In genomic region chr1:171676823-171677222, GRCh38 we compare ENCODE assay signal across 2 cellular contexts.
TF ChIP-seq lines count a peak whose summit lies in the region.

No MANE protein-coding gene starts in this region.

TF ChIP-seq in HepG2, 621 proteins besides CTCF, POLR2A, EP300 and RAD21:
- TF ChIP-seq ARNT (IDR thresholded peaks at IDR 0.05): no peak
- TF ChIP-seq MAFK (conservative IDR thresholded peaks at IDR 0.05 in 1 of 2, IDR thresholded peaks at IDR 0.05 in 1 of 2; ENCODE audit: low read length in 2 of 2): peak; percentile 46 to 51; a peak in 3 of 4 replicates
- 0 out of 2 replicates have a peak, but pooled peaks have one; percentile 12 for TF ChIP-seq MAFF (IDR thresholded peaks at IDR 0.05; ENCODE audit: low read depth, low read length)
- TF ChIP-seq ZNF513 (CRISPR knock-in tag; conservative IDR thresholded peaks at IDR 0.05): no peak
- TF ChIP-seq ARID2 (CRISPR knock-in tag; IDR thresholded peaks at IDR 0.05; ENCODE audit: borderline replicate concordance): no peak
- TF ChIP-seq, protein P1, sequence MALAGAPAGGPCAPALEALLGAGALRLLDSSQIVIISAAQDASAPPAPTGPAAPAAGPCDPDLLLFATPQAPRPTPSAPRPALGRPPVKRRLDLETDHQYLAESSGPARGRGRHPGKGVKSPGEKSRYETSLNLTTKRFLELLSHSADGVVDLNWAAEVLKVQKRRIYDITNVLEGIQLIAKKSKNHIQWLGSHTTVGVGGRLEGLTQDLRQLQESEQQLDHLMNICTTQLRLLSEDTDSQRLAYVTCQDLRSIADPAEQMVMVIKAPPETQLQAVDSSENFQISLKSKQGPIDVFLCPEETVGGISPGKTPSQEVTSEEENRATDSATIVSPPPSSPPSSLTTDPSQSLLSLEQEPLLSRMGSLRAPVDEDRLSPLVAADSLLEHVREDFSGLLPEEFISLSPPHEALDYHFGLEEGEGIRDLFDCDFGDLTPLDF (CRISPR knock-in tag; IDR thresholded peaks at IDR 0.05): no peak
- TF ChIP-seq GATAD1 (CRISPR knock-in tag; IDR thresholded peaks at IDR 0.05): no peak
- TF ChIP-seq SP1 (IDR thresholded peaks at IDR 0.05): no peak
- TF ChIP-seq SP1 (CRISPR knock-in tag; IDR thresholded peaks at IDR 0.05): no peak
- TF ChIP-seq POGZ (CRISPR knock-in tag; IDR thresholded peaks at IDR 0.05): no peak
- no peak for TF ChIP-seq ZFP62 (CRISPR knock-in tag; IDR thresholded peaks at IDR 0.05)
- no peak for TF ChIP-seq MXD3 (CRISPR knock-in tag; IDR thresholded peaks at IDR 0.05)
- TF ChIP-seq NR1H2 (CRISPR knock-in tag; IDR thresholded peaks at IDR 0.05; ENCODE audit: borderline replicate concordance, low read depth): no peak
- no peak for TF ChIP-seq ZNF816 (CRISPR knock-in tag; IDR thresholded peaks at IDR 0.05; ENCODE audit: borderline replicate concordance)
- TF ChIP-seq CHD2 (IDR thresholded peaks at IDR 0.05; ENCODE audit: low read depth, low read length): no peak
- no peak for TF ChIP-seq SAFB2 (CRISPR knock-in tag; IDR thresholded peaks at IDR 0.05; ENCODE audit: borderline replicate concordance, low read depth)
- no peak for TF ChIP-seq ZBTB3 (CRISPR knock-in tag; IDR thresholded peaks at IDR 0.05; ENCODE audit: borderline replicate concordance, low read depth)
- TF ChIP-seq MAX (IDR thresholded peaks at IDR 0.05): no peak

TF ChIP-seq in K562, 482 proteins besides CTCF, POLR2A, EP300 and RAD21:
- peak; percentile 79 for TF ChIP-seq ZNF316 (IDR thresholded peaks at IDR 0.05)
- TF ChIP-seq KAT7 (CRISPR knock-in tag; IDR thresholded peaks at IDR 0.05; ENCODE audit: borderline replicate concordance): no peak
- peak; percentile 56; the same call in 1 of the 2 replicates for TF ChIP-seq C11orf30 (IDR thresholded peaks at IDR 0.05; ENCODE audit: low read depth)
